Comparison of ENCODE assay signal across 15 cellular contexts in the genomic region with DNA sequence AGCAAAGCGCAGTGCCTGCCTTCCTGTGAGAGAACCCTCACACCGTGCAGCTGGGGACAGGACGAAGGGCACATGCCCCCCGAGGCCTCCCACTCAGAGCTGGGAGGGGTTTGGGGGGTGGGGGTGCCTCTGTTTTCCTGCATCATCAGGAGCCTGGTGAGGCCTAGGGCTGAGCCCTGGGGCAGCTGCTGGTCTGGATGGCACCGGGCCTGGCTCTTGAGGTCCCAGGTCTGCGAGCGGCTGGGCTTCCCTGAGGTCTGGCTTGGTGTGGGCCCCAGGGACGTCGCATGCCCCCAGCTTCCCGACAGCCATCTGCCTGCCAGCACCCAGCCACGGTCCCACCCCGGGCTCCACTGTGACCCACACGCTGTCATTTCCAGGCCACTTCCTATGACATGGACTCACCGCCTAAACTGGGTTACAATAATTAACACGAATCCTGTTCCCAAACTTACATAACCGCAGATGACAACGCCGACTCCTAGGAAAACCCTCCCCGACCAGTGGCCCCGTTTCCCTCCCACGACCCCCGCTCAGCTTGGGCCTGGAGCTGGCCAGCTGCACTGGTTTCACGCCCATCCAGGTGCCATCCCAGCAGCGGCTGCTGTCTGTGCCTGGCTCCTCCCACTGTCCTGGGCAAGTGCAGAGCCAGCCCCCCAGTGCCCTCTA. TPM values are rescaled to one million over a fixed set of nuclear protein-coding genes. Genes with fewer than 3 reads are reported as not detected.
DNase-seq lines count a peak whose midpoint lies in the region; TF ChIP-seq lines count a peak whose summit lies in the region.
"Had no signal": no experiment of that assay in that cellular context is flagged by ENCODE, and none has a peak within 500 bp of the region (broad histone marks: within the 10 kb centered on the region; RNA-seq: fewer than 3 reads in every experiment).

No MANE protein-coding gene starts in this region.

- no peak overlapping the region for H3K9ac ChIP-seq in muscle layer of colon (ENCODE audit: low read length)

- H3K27me3 Mint-ChIP-seq in type B pancreatic cell, result no peaks in the 10 kb centered on the region
- no peaks in the 10 kb centered on the region for H3K27me3 Mint-ChIP-seq in activated CD4-positive, alpha-beta memory T cell treated with anti-CD3 and anti-CD28 coated beads for 36 hours
- H3K27me3 Mint-ChIP-seq: stimulated activated naive CD8-positive, alpha-beta T cell treated with anti-CD3 and anti-CD28 coated beads, Interleukin-15, amount 100 ng/mL, for 72 hours had no signal

- H3K9me3 ChIP-seq in esophagus muscularis mucosa, result no peaks in the 10 kb centered on the region
- no peaks in the 10 kb centered on the region for H3K9me3 ChIP-seq in muscle layer of colon (ENCODE audit: low read length)
- H3K9me3 ChIP-seq: ovary had no signal

- H3K4me3 Mint-ChIP-seq in type B pancreatic cell, result no peak overlapping the region
- H3K4me3 Mint-ChIP-seq in activated CD4-positive, alpha-beta memory T cell treated with anti-CD3 and anti-CD28 coated beads for 36 hours, result no peak overlapping the region
- H3K4me3 Mint-ChIP-seq: memory B cell; stimulated activated naive CD8-positive, alpha-beta T cell treated with anti-CD3 and anti-CD28 coated beads, Interleukin-15, amount 100 ng/mL, for 72 hours had no signal

- H3K36me3 ChIP-seq in esophagus muscularis mucosa, result peaks cover 0 to 19% (median 7%) of the 10 kb centered on the region in 4 donors
- H3K36me3 ChIP-seq in muscle layer of colon (ENCODE audit: insufficient read depth, low read length), result peaks cover 3% of the 10 kb centered on the region
- H3K36me3 ChIP-seq: ovary had no signal

- POLR2A ChIA-PET in activated CD4-positive, alpha-beta memory T cell treated with anti-CD3 and anti-CD28 coated beads for 36 hours (lab: Charles Lee), result no interaction called here

- peaks cover 89 to 100% (median 100%) of the 10 kb centered on the region in 4 donors for H3K4me1 ChIP-seq in esophagus muscularis mucosa
- peaks cover 90% of the 10 kb centered on the region for H3K4me1 ChIP-seq in muscle layer of colon (ENCODE audit: insufficient read depth, low read length)

- DNase-seq in NCI-H2196 (lab: John Stamatoyannopoulos, UW; ENCODE audit: unreplicated experiment), result peak; percentile 29
- DNase-seq in NCI-H2196 treated with DMSO at 0.1 percent for 48 hours (lab: John Stamatoyannopoulos, UW; ENCODE audit: unreplicated experiment), result no peak
- DNase-seq in esophagus muscularis mucosa (ENCODE audit: extremely low spot score), result no peak
- no peak for DNase-seq in type B pancreatic cell (ENCODE audit: extremely low spot score, unreplicated experiment)
- DNase-seq in activated CD4-positive, alpha-beta memory T cell treated with anti-CD3 and anti-CD28 coated beads for 36 hours, result no peak
- DNase-seq in HK-2 (ENCODE audit: unreplicated experiment), result no peak
- DNase-seq in NCI-H1930 (lab: John Stamatoyannopoulos, UW), result no peak
- DNase-seq: effector CD4-positive, alpha-beta T cell; NCI-H1417; NCI-H748 treated with DMSO at 0.1 percent for 48 hours; stimulated activated naive CD8-positive, alpha-beta T cell treated with anti-CD3 and anti-CD28 coated beads, Interleukin-15, amount 100 ng/mL, for 72 hours had no signal

- TF ChIP-seq CTCF in esophagus muscularis mucosa (IDR thresholded peaks at IDR 0.05), result no peak
- no peak for TF ChIP-seq CTCF in type B pancreatic cell (conservative IDR thresholded peaks at IDR 0.05)

- intact Hi-C loops in esophagus muscularis mucosa (cut with DNase I), result loop anchor here (5.0 kb wide), 2 partner anchors 34 to 36 kb away; no protein-coding TSS in a partner anchor
- intact Hi-C loops in activated CD4-positive, alpha-beta memory T cell treated with anti-CD3 and anti-CD28 coated beads for 36 hours (cut with micrococcal nuclease), result no loop called here

- no peak for TF ChIP-seq EP300 in esophagus muscularis mucosa (IDR thresholded peaks at IDR 0.05)

- no peaks in the 10 kb centered on the region for H3K36me3 Mint-ChIP-seq in type B pancreatic cell
- H3K36me3 Mint-ChIP-seq in activated CD4-positive, alpha-beta memory T cell treated with anti-CD3 and anti-CD28 coated beads for 36 hours, result no peaks in the 10 kb centered on the region
- H3K36me3 Mint-ChIP-seq: memory B cell had no signal

- WGBS in esophagus muscularis mucosa, result 56% methylated on average over 21 of the region's 24 CpGs

- H3K27ac ChIP-seq in esophagus muscularis mucosa (replicated peaks in 1 of 4) (peak overlapping the region; percentile 85 to 99 (median 94)), muscle layer of colon (ENCODE audit: low read depth, low read length) (peak overlapping the region; percentile 99)
- H3K27ac ChIP-seq: 22Rv1, ovary had no signal

- no peak for TF ChIP-seq POLR2A in esophagus muscularis mucosa (IDR thresholded peaks at IDR 0.05; ENCODE audit: low read depth)

- peaks cover 16% of the 10 kb centered on the region for H3K4me1 Mint-ChIP-seq in type B pancreatic cell (ENCODE audit: unreplicated experiment)
- H3K4me1 Mint-ChIP-seq in activated CD4-positive, alpha-beta memory T cell treated with anti-CD3 and anti-CD28 coated beads for 36 hours (ENCODE audit: low read depth), result peaks cover 11% of the 10 kb centered on the region
- H3K4me1 Mint-ChIP-seq: memory B cell had no signal

- CTCF ChIA-PET in activated CD4-positive, alpha-beta memory T cell treated with anti-CD3 and anti-CD28 coated beads for 36 hours (lab: Charles Lee), result interaction anchor here (2.2 kb wide), 1 partner anchor 36 kb away, joined by 10 read pairs; no protein-coding TSS in a partner anchor

- H3K27ac Mint-ChIP-seq in type B pancreatic cell, result peak overlapping the region; percentile 66
- H3K27ac Mint-ChIP-seq in activated CD4-positive, alpha-beta memory T cell treated with anti-CD3 and anti-CD28 coated beads for 36 hours, result no peak overlapping the region
- H3K27ac Mint-ChIP-seq: memory B cell had no signal

- peak overlapping the region; percentile 10 to 31 (median 15) for H3K4me3 ChIP-seq in esophagus muscularis mucosa
- H3K4me3 ChIP-seq in muscle layer of colon (ENCODE audit: low read depth in 1 of 2, low read length in 2 of 2), result peak overlapping the region in 1 of 2 donors; percentile 18
- H3K4me3 ChIP-seq: ovary had no signal

- H3K9me3 Mint-ChIP-seq in type B pancreatic cell, result no peaks in the 10 kb centered on the region
- no peaks in the 10 kb centered on the region for H3K9me3 Mint-ChIP-seq in activated CD4-positive, alpha-beta memory T cell treated with anti-CD3 and anti-CD28 coated beads for 36 hours
- H3K9me3 Mint-ChIP-seq: memory B cell; stimulated activated naive CD8-positive, alpha-beta T cell treated with anti-CD3 and anti-CD28 coated beads, Interleukin-15, amount 100 ng/mL, for 72 hours had no signal

- H3K27me3 ChIP-seq in esophagus muscularis mucosa (no peaks in the 10 kb centered on the region), muscle layer of colon (ENCODE audit: control insufficient read depth in 1 of 2, insufficient read depth in 2 of 2, low read length in 2 of 2) (no peaks in the 10 kb centered on the region)
- H3K27me3 ChIP-seq: ovary had no signal

RNA-seq across cellular contexts. Expression of gene NACC2, which starts 8.7 kb away (rescaled TPM):
- total RNA-seq in esophagus muscularis mucosa (100 to 1,000 TPM in 3 of 4 donors, 10 to 100 TPM in 1; 93.8 to 192 (median 142) TPM), type B pancreatic cell (ENCODE audit: low replicate concordance) (9.3 and 15.1 TPM in 2 replicates)
- 1 to 10 TPM; 8.1 to 8.5 TPM for total RNA-seq in activated CD4-positive, alpha-beta memory T cell treated with anti-CD3 and anti-CD28 coated beads for 36 hours

RNA-seq across cellular contexts. Expression of gene TMEM250, which starts 32.3 kb away (rescaled TPM):
- 10 to 100 TPM; 33.6 to 77.6 (median 59.4) TPM for total RNA-seq in esophagus muscularis mucosa
- 37.9 and 53.7 TPM in 2 replicates for total RNA-seq in type B pancreatic cell (ENCODE audit: low replicate concordance)
- 10 to 100 TPM; 28.0 to 28.4 TPM for total RNA-seq in activated CD4-positive, alpha-beta memory T cell treated with anti-CD3 and anti-CD28 coated beads for 36 hours
